In genomic region chr11:120339394-120339890, GRCh38 we compare ENCODE assay signal across 8 cellular contexts. TPM values are rescaled to one million over a fixed set of nuclear protein-coding genes. Genes with fewer than 3 reads are reported as not detected.
DNase-seq lines count a peak whose midpoint lies in the region; ATAC-seq and TF ChIP-seq lines count a peak whose summit lies in the region.

No MANE protein-coding gene starts in this region.

- H3K27ac ChIP-seq in CD8-positive, alpha-beta memory T cell (ENCODE audit: low read depth, low read length) = peak overlapping the region; percentile 3
- peak overlapping the region; percentile 3 to 76 for H3K27ac ChIP-seq in esophagus (ENCODE audit: low read depth in 2 of 2, low read length in 1 of 2)

- POLR2A ChIA-PET in CD8-positive, alpha-beta memory T cell (lab: Charles Lee) = no interaction called here

- peak in 1 of 5 donors; percentile 4 for DNase-seq in CD8-positive, alpha-beta memory T cell
- DNase-seq in NCI-H69 (lab: John Stamatoyannopoulos, UW) (peak; percentile 15), natural killer cell (no peak), SK-N-DZ (ENCODE audit: low spot score) (no peak), NCI-H146 (lab: John Stamatoyannopoulos, UW) (no peak)
- DNase-seq in activated naive CD4-positive, alpha-beta T cell (lab: John Stamatoyannopoulos, UW) = no peak

- H3K27me3 ChIP-seq in CD8-positive, alpha-beta memory T cell (ENCODE audit: insufficient read depth, low read length, poor library complexity, severe bottlenecking) = peaks cover 40% of the 10 kb centered on the region
- no peaks in the 10 kb centered on the region for H3K27me3 ChIP-seq in esophagus (ENCODE audit: control insufficient read depth in 1 of 2, insufficient read depth in 2 of 2, low read length in 2 of 2)

- peaks cover 15 to 46% of the 10 kb centered on the region in 2 donors for H3K27me3 Mint-ChIP-seq in CD8-positive, alpha-beta memory T cell
- H3K27me3 Mint-ChIP-seq in natural killer cell (ENCODE audit: low read depth in 2 of 2) = peaks cover 33 to 52% of the 10 kb centered on the region in 2 donors

- ATAC-seq in natural killer cell (no peak), GM19324 (IDR thresholded peaks at IDR 0.05; ENCODE audit: low FRiP score, unreplicated experiment) (no peak)

- no peaks in the 10 kb centered on the region for H3K9me3 ChIP-seq in CD8-positive, alpha-beta memory T cell (ENCODE audit: low read length)
- H3K9me3 ChIP-seq in esophagus (ENCODE audit: control insufficient read depth in 2 of 2, insufficient read depth in 1 of 2, low read depth in 1 of 2, low read length in 1 of 2) = no peaks in the 10 kb centered on the region

- H3K4me3 Mint-ChIP-seq in CD8-positive, alpha-beta memory T cell = peak overlapping the region in 3 of 7 donors; percentile 3 to 30 (median 26)
- peak overlapping the region; percentile 60 for H3K4me3 Mint-ChIP-seq in natural killer cell

- intact Hi-C loops in natural killer cell (cut with micrococcal nuclease) = loop anchor here (5.0 kb wide), 2 partner anchors 128 to 773 kb away; no protein-coding TSS in a partner anchor

- peaks cover 0 to 4% (median 3%) of the 10 kb centered on the region in 3 donors for H3K36me3 Mint-ChIP-seq in CD8-positive, alpha-beta memory T cell
- H3K36me3 Mint-ChIP-seq in natural killer cell = peaks cover 9% of the 10 kb centered on the region

- 15 to 16% methylated on average over 6 of the region's 6 CpGs for WGBS in esophagus, 2 donors

- peaks cover 0 to 4% (median 3%) of the 10 kb centered on the region in 5 donors for H3K9me3 Mint-ChIP-seq in CD8-positive, alpha-beta memory T cell
- no peaks in the 10 kb centered on the region for H3K9me3 Mint-ChIP-seq in natural killer cell

- no peaks in the 10 kb centered on the region for H3K36me3 ChIP-seq in CD8-positive, alpha-beta memory T cell (ENCODE audit: insufficient read depth, low read length)
- H3K36me3 ChIP-seq in esophagus (ENCODE audit: control insufficient read depth in 2 of 2, insufficient read depth in 2 of 2, low read length in 1 of 2) = no peaks in the 10 kb centered on the region

- TF ChIP-seq CTCF in natural killer cell (IDR thresholded peaks at IDR 0.05) = no peak

- peak overlapping the region in 1 of 8 donors; percentile 12 for H3K27ac Mint-ChIP-seq in CD8-positive, alpha-beta memory T cell
- H3K27ac Mint-ChIP-seq in natural killer cell = no peak overlapping the region

- CTCF ChIA-PET in CD8-positive, alpha-beta memory T cell (lab: Charles Lee) = no interaction called here

- H3K4me3 ChIP-seq in CD8-positive, alpha-beta memory T cell (ENCODE audit: low read length) = no peak overlapping the region
- peak overlapping the region in 1 of 2 donors; percentile 43 for H3K4me3 ChIP-seq in esophagus (ENCODE audit: low read depth in 1 of 2, low read length in 2 of 2)

- H3K4me1 ChIP-seq in CD8-positive, alpha-beta memory T cell (ENCODE audit: insufficient read depth, low read length) = peaks cover 41% of the 10 kb centered on the region
- H3K4me1 ChIP-seq in esophagus (ENCODE audit: control insufficient read depth in 2 of 2, insufficient read depth in 2 of 2, low read length in 1 of 2) = no peaks in the 10 kb centered on the region

- peaks cover 32 to 69% (median 57%) of the 10 kb centered on the region in 3 donors for H3K4me1 Mint-ChIP-seq in CD8-positive, alpha-beta memory T cell
- peaks cover 54 to 58% of the 10 kb centered on the region in 2 donors for H3K4me1 Mint-ChIP-seq in natural killer cell

RNA-seq across cellular contexts. Expression of gene ARHGEF12, which starts 3.2 kb away (rescaled TPM):
- total RNA-seq in CD8-positive, alpha-beta memory T cell = 10 to 100 TPM; 30.1 to 31.0 TPM
- polyA plus RNA-seq in CD8-positive, alpha-beta memory T cell = 4.6 TPM
- polyA plus RNA-seq in esophagus = 10 to 100 TPM; 15.3 to 17.9 TPM
- 10 to 100 TPM; 38.4 to 52.3 (median 42.1) TPM for total RNA-seq in natural killer cell
- 9.8 and 11.4 TPM in 2 replicates for polyA plus RNA-seq in SK-N-DZ (2014; cell fraction: cytosol; rRNA removed)
- 7.0 and 8.3 TPM in 2 replicates for polyA plus RNA-seq in SK-N-DZ (2014; cell fraction: nucleus; rRNA removed)

RNA-seq across cellular contexts. Expression of gene TLCD5, which starts 14.3 kb away (rescaled TPM):
- 1 to 10 TPM; 1.5 to 1.7 TPM for total RNA-seq in CD8-positive, alpha-beta memory T cell
- polyA plus RNA-seq in CD8-positive, alpha-beta memory T cell = 0.16 TPM
- polyA plus RNA-seq in esophagus = under 1 TPM; 0.55 to 0.76 TPM
- not detected for total RNA-seq in natural killer cell
- polyA plus RNA-seq in SK-N-DZ (2014; cell fraction: cytosol; rRNA removed) = 9.7 and 10.9 TPM in 2 replicates
- 7.6 and 10.0 TPM in 2 replicates for polyA plus RNA-seq in SK-N-DZ (2014; cell fraction: nucleus; rRNA removed)
